Comparison of ENCODE assay signal across 1 cellular context in the genomic region with DNA sequence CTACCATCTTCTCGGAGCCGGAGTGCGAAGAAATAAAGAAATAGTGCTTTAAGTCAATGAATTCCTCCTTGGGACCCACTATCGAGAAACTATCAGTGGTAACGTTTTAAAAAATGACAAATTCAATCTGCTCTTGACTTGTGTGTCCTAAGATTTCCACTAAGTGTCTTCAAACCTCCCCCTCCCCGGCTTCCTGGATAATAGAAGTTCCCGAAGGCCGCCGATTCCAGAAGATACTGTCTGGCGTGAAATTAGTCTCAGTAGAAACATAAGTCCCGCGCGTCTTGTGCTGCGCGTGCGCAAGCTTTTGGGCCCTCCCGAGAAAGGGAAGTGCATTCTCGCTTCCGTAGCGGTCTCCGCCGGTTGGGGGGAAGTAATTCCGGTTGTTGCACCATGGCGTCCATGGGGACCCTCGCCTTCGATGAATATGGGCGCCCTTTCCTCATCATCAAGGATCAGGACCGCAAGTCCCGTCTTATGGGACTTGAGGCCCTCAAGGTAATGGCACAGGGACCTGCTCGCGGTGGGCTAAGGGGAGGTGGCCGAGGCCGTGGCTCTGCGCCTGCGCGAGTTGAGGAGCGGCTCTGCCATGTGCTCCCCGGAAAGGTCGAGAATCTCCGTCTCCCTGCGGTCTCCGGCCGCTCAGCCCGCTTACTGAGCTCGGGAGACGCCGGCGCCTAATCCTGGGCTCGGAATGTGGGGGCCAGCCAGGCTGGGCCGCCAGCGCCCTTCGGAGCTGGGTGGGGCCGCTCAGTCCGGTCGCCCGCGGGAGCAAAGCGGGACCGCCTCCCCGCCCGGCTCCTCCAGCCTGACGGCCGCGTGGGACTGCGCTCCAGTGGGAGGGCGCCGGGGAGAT.
TF ChIP-seq lines count a peak whose summit lies in the region.

CCT5 (plus strand) TSS at position 333 of the 856 bp plus-strand sequence; CDS start at position 394, 61 bp downstream.

TF ChIP-seq in K562, 482 proteins besides CTCF, POLR2A, EP300 and RAD21 (continued from another document and continues in another):
- TF ChIP-seq, protein P1, sequence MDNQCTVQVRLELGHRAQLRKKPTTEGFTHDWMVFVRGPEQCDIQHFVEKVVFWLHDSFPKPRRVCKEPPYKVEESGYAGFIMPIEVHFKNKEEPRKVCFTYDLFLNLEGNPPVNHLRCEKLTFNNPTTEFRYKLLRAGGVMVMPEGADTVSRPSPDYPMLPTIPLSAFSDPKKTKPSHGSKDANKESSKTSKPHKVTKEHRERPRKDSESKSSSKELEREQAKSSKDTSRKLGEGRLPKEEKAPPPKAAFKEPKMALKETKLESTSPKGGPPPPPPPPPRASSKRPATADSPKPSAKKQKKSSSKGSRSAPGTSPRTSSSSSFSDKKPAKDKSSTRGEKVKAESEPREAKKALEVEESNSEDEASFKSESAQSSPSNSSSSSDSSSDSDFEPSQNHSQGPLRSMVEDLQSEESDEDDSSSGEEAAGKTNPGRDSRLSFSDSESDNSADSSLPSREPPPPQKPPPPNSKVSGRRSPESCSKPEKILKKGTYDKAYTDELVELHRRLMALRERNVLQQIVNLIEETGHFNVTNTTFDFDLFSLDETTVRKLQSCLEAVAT (IDR thresholded peaks at IDR 0.05): no peak
- TF ChIP-seq NR2C1 (IDR thresholded peaks at IDR 0.05): peak; percentile 78
- TF ChIP-seq NR2C1 (tag; IDR thresholded peaks at IDR 0.05): peak; percentile 89
- no peak for TF ChIP-seq PRMT5 (CRISPR knock-in tag; IDR thresholded peaks at IDR 0.05)
- no peak for TF ChIP-seq HNRNPUL1 (IDR thresholded peaks at IDR 0.05; ENCODE audit: low read length)
- TF ChIP-seq FUS (optimal IDR thresholded peaks at IDR 0.05; ENCODE audit: low read depth, low read length): no peak
- no peak for TF ChIP-seq CBX2 (IDR thresholded peaks at IDR 0.05; ENCODE audit: insufficient read depth, low read length, poor library complexity, severe bottlenecking)
- TF ChIP-seq COPS2 (conservative IDR thresholded peaks at IDR 0.05): no peak
- TF ChIP-seq, protein P2, sequence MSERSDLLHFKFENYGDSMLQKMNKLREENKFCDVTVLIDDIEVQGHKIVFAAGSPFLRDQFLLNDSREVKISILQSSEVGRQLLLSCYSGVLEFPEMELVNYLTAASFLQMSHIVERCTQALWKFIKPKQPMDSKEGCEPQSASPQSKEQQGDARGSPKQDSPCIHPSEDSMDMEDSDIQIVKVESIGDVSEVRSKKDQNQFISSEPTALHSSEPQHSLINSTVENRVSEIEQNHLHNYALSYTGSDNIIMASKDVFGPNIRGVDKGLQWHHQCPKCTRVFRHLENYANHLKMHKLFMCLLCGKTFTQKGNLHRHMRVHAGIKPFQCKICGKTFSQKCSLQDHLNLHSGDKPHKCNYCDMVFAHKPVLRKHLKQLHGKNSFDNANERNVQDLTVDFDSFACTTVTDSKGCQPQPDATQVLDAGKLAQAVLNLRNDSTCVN (CRISPR knock-in tag; IDR thresholded peaks at IDR 0.05): no peak
- TF ChIP-seq UBTF (IDR thresholded peaks at IDR 0.05; ENCODE audit: borderline replicate concordance in 1 of 2, low read depth in 2 of 2, low read length in 2 of 2): peak in 1 of 2 experiments; percentile 59; a peak in 2 of 4 replicates
- TF ChIP-seq WHSC1 (IDR thresholded peaks at IDR 0.05; ENCODE audit: low read length): no peak
- TF ChIP-seq SMARCA4 (IDR thresholded peaks at IDR 0.05): no peak
- no peak for TF ChIP-seq PBX2 (CRISPR knock-in tag; IDR thresholded peaks at IDR 0.05; ENCODE audit: low read depth)
- no peak for TF ChIP-seq PBX2 (tag; conservative IDR thresholded peaks at IDR 0.05; ENCODE audit: low read depth)
- no peak for TF ChIP-seq SMARCA5 (IDR thresholded peaks at IDR 0.05)
- peak; percentile 29 to 58 for TF ChIP-seq E2F6 (IDR thresholded peaks at IDR 0.05; ENCODE audit: borderline replicate concordance in 1 of 2, extremely low read depth in 1 of 2, insufficient read depth in 1 of 2, insufficient read length in 1 of 2, low read depth in 1 of 2, low read length in 1 of 2, poor library complexity in 1 of 2, severe bottlenecking in 1 of 2)
- TF ChIP-seq KHSRP (IDR thresholded peaks at IDR 0.05): no peak
- TF ChIP-seq NR4A1 (CRISPR knock-in tag; IDR thresholded peaks at IDR 0.05): no peak; the same call in 1 of the 2 replicates
- peak; percentile 55; the same call in 1 of the 2 replicates for TF ChIP-seq NR4A1 (tag; IDR thresholded peaks at IDR 0.05)
- no peak; the same call in 1 of the 2 replicates for TF ChIP-seq CGGBP1 (CRISPR knock-in tag; IDR thresholded peaks at IDR 0.05)
- no peak for TF ChIP-seq TGIF2 (CRISPR knock-in tag; IDR thresholded peaks at IDR 0.05)
- no peak for TF ChIP-seq HDAC8 (tag; IDR thresholded peaks at IDR 0.05)
- no peak for TF ChIP-seq NCOA6 (IDR thresholded peaks at IDR 0.05)
- TF ChIP-seq, protein P3, sequence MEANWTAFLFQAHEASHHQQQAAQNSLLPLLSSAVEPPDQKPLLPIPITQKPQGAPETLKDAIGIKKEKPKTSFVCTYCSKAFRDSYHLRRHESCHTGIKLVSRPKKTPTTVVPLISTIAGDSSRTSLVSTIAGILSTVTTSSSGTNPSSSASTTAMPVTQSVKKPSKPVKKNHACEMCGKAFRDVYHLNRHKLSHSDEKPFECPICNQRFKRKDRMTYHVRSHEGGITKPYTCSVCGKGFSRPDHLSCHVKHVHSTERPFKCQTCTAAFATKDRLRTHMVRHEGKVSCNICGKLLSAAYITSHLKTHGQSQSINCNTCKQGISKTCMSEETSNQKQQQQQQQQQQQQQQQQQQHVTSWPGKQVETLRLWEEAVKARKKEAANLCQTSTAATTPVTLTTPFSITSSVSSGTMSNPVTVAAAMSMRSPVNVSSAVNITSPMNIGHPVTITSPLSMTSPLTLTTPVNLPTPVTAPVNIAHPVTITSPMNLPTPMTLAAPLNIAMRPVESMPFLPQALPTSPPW (CRISPR knock-in tag; IDR thresholded peaks at IDR 0.05): peak; percentile 59
- TF ChIP-seq, protein P4, sequence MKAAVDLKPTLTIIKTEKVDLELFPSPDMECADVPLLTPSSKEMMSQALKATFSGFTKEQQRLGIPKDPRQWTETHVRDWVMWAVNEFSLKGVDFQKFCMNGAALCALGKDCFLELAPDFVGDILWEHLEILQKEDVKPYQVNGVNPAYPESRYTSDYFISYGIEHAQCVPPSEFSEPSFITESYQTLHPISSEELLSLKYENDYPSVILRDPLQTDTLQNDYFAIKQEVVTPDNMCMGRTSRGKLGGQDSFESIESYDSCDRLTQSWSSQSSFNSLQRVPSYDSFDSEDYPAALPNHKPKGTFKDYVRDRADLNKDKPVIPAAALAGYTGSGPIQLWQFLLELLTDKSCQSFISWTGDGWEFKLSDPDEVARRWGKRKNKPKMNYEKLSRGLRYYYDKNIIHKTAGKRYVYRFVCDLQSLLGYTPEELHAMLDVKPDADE (conservative IDR thresholded peaks at IDR 0.05; ENCODE audit: control insufficient read depth, low read depth, low read length): peak; percentile 76
- TF ChIP-seq, protein P5, sequence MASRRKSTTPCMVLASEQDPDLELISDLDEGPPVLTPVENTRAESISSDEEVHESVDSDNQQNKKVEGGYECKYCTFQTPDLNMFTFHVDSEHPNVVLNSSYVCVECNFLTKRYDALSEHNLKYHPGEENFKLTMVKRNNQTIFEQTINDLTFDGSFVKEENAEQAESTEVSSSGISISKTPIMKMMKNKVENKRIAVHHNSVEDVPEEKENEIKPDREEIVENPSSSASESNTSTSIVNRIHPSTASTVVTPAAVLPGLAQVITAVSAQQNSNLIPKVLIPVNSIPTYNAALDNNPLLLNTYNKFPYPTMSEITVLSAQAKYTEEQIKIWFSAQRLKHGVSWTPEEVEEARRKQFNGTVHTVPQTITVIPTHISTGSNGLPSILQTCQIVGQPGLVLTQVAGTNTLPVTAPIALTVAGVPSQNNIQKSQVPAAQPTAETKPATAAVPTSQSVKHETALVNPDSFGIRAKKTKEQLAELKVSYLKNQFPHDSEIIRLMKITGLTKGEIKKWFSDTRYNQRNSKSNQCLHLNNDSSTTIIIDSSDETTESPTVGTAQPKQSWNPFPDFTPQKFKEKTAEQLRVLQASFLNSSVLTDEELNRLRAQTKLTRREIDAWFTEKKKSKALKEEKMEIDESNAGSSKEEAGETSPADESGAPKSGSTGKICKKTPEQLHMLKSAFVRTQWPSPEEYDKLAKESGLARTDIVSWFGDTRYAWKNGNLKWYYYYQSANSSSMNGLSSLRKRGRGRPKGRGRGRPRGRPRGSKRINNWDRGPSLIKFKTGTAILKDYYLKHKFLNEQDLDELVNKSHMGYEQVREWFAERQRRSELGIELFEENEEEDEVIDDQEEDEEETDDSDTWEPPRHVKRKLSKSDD (conservative IDR thresholded peaks at IDR 0.05; ENCODE audit: low read length): no peak
- TF ChIP-seq FOXJ2 (tag; IDR thresholded peaks at IDR 0.05): no peak
- no peak for TF ChIP-seq ZNF696 (CRISPR knock-in tag; conservative IDR thresholded peaks at IDR 0.05)
- peak in 1 of 2 experiments; percentile 71; a peak in 1 of 4 replicates for TF ChIP-seq KDM4B (IDR thresholded peaks at IDR 0.05; ENCODE audit: borderline replicate concordance in 2 of 2, low read depth in 1 of 2)
- no peak for TF ChIP-seq RHOXF2B (CRISPR knock-in tag; conservative IDR thresholded peaks at IDR 0.05)
- TF ChIP-seq BACH1 (tag; IDR thresholded peaks at IDR 0.05): no peak
- TF ChIP-seq PPARD (CRISPR knock-in tag; IDR thresholded peaks at IDR 0.05): no peak
- peak; percentile 83 for TF ChIP-seq ZNF395 (CRISPR knock-in tag; IDR thresholded peaks at IDR 0.05)
- peak in 1 of 2 experiments; percentile 87; a peak in 2 of 4 replicates for TF ChIP-seq FOXA3 (CRISPR knock-in tag; conservative IDR thresholded peaks at IDR 0.05 in 1 of 2, IDR thresholded peaks at IDR 0.05 in 1 of 2)
- TF ChIP-seq ZNF174 (CRISPR knock-in tag; IDR thresholded peaks at IDR 0.05): no peak
- no peak for TF ChIP-seq STAG1 (CRISPR knock-in tag; IDR thresholded peaks at IDR 0.05; ENCODE audit: borderline replicate concordance)
- TF ChIP-seq SNIP1 (IDR thresholded peaks at IDR 0.05; ENCODE audit: low read depth): no peak
- TF ChIP-seq POLR2G (IDR thresholded peaks at IDR 0.05; ENCODE audit: low read depth, low read length): peak; percentile 93
- peak; percentile 55; the same call in 1 of the 2 replicates for TF ChIP-seq NFIC (IDR thresholded peaks at IDR 0.05)
- TF ChIP-seq HNRNPK (IDR thresholded peaks at IDR 0.05; ENCODE audit: low read depth, low read length, poor library complexity, severe bottlenecking): no peak
- TF ChIP-seq, protein P6, sequence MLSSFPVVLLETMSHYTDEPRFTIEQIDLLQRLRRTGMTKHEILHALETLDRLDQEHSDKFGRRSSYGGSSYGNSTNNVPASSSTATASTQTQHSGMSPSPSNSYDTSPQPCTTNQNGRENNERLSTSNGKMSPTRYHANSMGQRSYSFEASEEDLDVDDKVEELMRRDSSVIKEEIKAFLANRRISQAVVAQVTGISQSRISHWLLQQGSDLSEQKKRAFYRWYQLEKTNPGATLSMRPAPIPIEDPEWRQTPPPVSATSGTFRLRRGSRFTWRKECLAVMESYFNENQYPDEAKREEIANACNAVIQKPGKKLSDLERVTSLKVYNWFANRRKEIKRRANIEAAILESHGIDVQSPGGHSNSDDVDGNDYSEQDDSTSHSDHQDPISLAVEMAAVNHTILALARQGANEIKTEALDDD (IDR thresholded peaks at IDR 0.05): no peak
- TF ChIP-seq MCM5 (IDR thresholded peaks at IDR 0.05; ENCODE audit: low read depth): no peak
- TF ChIP-seq GATA2 (CRISPR knock-in tag; IDR thresholded peaks at IDR 0.05): peak; percentile 91
- TF ChIP-seq NELFE (IDR thresholded peaks at IDR 0.05; ENCODE audit: insufficient read depth, insufficient read length): no peak
